In the genomic region with DNA sequence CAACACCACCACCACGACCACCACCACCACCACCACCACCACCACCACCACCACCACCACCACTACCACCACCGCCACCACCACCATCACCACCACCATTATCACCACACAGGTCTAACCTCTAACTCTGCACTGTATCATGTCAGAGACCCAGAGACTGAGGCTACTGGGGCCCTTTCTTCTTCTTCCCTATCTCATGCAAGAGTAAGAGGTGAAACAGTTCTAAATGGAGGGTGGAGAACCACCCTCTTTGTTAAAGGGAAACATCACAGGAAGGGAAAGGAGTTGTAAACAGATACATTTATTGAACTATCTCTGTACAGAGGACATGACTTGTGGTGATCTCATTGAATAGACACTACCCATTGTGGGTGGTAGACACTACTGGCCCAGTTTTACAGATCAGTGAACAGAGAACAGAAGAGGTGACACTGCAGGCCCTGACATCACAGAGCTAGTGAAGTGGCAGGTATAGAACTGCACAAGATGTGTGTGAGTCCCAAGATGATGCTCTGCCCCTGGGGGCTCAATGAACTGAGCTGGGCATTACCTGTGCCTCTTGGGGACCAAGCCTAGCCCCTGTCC, we compare ENCODE assay signal across 16 cellular contexts.
DNase-seq lines count a peak whose midpoint lies in the region; ATAC-seq and TF ChIP-seq lines count a peak whose summit lies in the region.
"Had no signal": no experiment of that assay in that cellular context is flagged by ENCODE, and none has a peak within 500 bp of the region (broad histone marks: within the 10 kb centered on the region; RNA-seq: fewer than 3 reads in every experiment).

No MANE protein-coding gene starts in this region.

- WGBS in trophoblast cell (ENCODE audit: extremely low coverage, insufficient coverage, insufficient read length): no CpG with 5 or more reads among the region's 2 CpGs

- H3K9ac ChIP-seq in trophoblast cell (ENCODE audit: low read length): no peak overlapping the region

- no peaks in the 10 kb centered on the region for H3K27me3 ChIP-seq in tibial artery
- no peaks in the 10 kb centered on the region for H3K27me3 ChIP-seq in trophoblast cell (ENCODE audit: insufficient read depth, low read length)
- H3K27me3 ChIP-seq: ovary had no signal

- no peaks in the 10 kb centered on the region for H3K79me1 ChIP-seq in trophoblast cell (ENCODE audit: low read length)

- peak overlapping the region; percentile 67 for H3K27ac Mint-ChIP-seq in activated CD8-positive, alpha-beta memory T cell treated with anti-CD3 and anti-CD28 coated beads, Interleukin-2, amount 10 ng/mL, durations not matched to agents 7 days and 5 days
- H3K27ac Mint-ChIP-seq in activated T-helper 1 cell treated with anti-CD3 and anti-CD28 coated beads, Interleukin-12 subunit alpha, Interleukin-12 subunit beta, Interleukin-2, Interleukin-4 antibody, amounts not matched to agents 30 ng/mL and 10 ng/mL and 1 ng/mL, durations not matched to agents 14 hours and 24 hours and 36 hours: peak overlapping the region; percentile 20
- H3K27ac Mint-ChIP-seq in stimulated activated naive CD8-positive, alpha-beta T cell treated with anti-CD3 and anti-CD28 coated beads, Interleukin-15, Interleukin-2, amounts not matched to agents 100 ng/mL and 50 ng/mL, for 24 hours: peak overlapping the region; percentile 23
- H3K27ac Mint-ChIP-seq: activated naive CD4-positive, alpha-beta T cell treated with anti-CD3 and anti-CD28 coated beads, Interleukin-2, amount 50 U/mL, for 24 hours had no signal

- no peak overlapping the region for H4K91ac ChIP-seq in trophoblast cell (ENCODE audit: low read depth, low read length)

- DNase-seq in activated CD8-positive, alpha-beta memory T cell treated with anti-CD3 and anti-CD28 coated beads, Interleukin-2, amount 10 ng/mL, durations not matched to agents 7 days and 5 days: no peak
- DNase-seq in activated CD8-positive, alpha-beta memory T cell treated with anti-CD3 and anti-CD28 coated beads for 24 hours: no peak
- DNase-seq in activated T-helper 1 cell treated with anti-CD3 and anti-CD28 coated beads, Interleukin-12 subunit alpha, Interleukin-12 subunit beta, Interleukin-2, Interleukin-4 antibody, amounts not matched to agents 30 ng/mL and 10 ng/mL and 1 ng/mL, durations not matched to agents 14 hours and 24 hours and 36 hours (ENCODE audit: low spot score): no peak
- DNase-seq in tibial artery (no peak), trophoblast cell (no peak)
- DNase-seq: NCI-H2107; NK-92 treated with Interleukin-12 subunit alpha and Interleukin-12 subunit beta, amount 100 ng/mL, for 24 hours; ovary; SHP77 treated with DMSO at 0.1 percent for 48 hours; small intestine; substantia nigra; T1000 had no signal

- no peak overlapping the region for H3K4me2 ChIP-seq in trophoblast cell (ENCODE audit: low read length)

- H3K36me3 ChIP-seq in tibial artery (no peaks in the 10 kb centered on the region), trophoblast cell (ENCODE audit: control insufficient read depth in 1 of 2, insufficient read depth in 2 of 2, low read length in 2 of 2) (peaks cover 8 to 9% of the 10 kb centered on the region in 2 experiments)
- H3K36me3 ChIP-seq: ovary had no signal

- no peak overlapping the region for H2BK120ac ChIP-seq in trophoblast cell (ENCODE audit: insufficient read depth, low read length, poor library complexity)

- no peak overlapping the region for H2BK12ac ChIP-seq in trophoblast cell (ENCODE audit: low read length)

- no peak overlapping the region for H2AK5ac ChIP-seq in trophoblast cell (ENCODE audit: low read length)

- no peak overlapping the region for H2AFZ ChIP-seq in trophoblast cell (ENCODE audit: insufficient read depth, low read length, poor library complexity)

- H3K27ac ChIP-seq in tibial artery (no peak overlapping the region), trophoblast cell (ENCODE audit: low read depth, low read length) (no peak overlapping the region)
- H3K27ac ChIP-seq: ovary had no signal

- no peak for TF ChIP-seq CTCF in tibial artery (IDR thresholded peaks at IDR 0.05)

- no peak overlapping the region for H3K14ac ChIP-seq in trophoblast cell (ENCODE audit: low read length)

- H3K23ac ChIP-seq in trophoblast cell (ENCODE audit: low read length): no peak overlapping the region

- H3K4me3 ChIP-seq in tibial artery (no peak overlapping the region), trophoblast cell (ENCODE audit: low read depth, low read length) (no peak overlapping the region)
- H3K4me3 ChIP-seq: ovary had no signal

- H3K27me3 Mint-ChIP-seq in activated CD8-positive, alpha-beta memory T cell treated with anti-CD3 and anti-CD28 coated beads, Interleukin-2, amount 10 ng/mL, durations not matched to agents 7 days and 5 days: no peaks in the 10 kb centered on the region
- no peaks in the 10 kb centered on the region for H3K27me3 Mint-ChIP-seq in activated T-helper 1 cell treated with anti-CD3 and anti-CD28 coated beads, Interleukin-12 subunit alpha, Interleukin-12 subunit beta, Interleukin-2, Interleukin-4 antibody, amounts not matched to agents 30 ng/mL and 10 ng/mL and 1 ng/mL, durations not matched to agents 14 hours and 24 hours and 36 hours (ENCODE audit: insufficient read depth)
- H3K27me3 Mint-ChIP-seq in stimulated activated naive CD8-positive, alpha-beta T cell treated with anti-CD3 and anti-CD28 coated beads, Interleukin-15, Interleukin-2, amounts not matched to agents 100 ng/mL and 50 ng/mL, for 24 hours: no peaks in the 10 kb centered on the region
- H3K27me3 Mint-ChIP-seq: activated naive CD4-positive, alpha-beta T cell treated with anti-CD3 and anti-CD28 coated beads, Interleukin-2, amount 50 U/mL, for 24 hours had no signal

- H4K12ac ChIP-seq in trophoblast cell (ENCODE audit: low read depth, low read length): no peak overlapping the region

- CTCF ChIA-PET in activated CD8-positive, alpha-beta memory T cell treated with anti-CD3 and anti-CD28 coated beads, Interleukin-2, amount 10 ng/mL, durations not matched to agents 7 days and 5 days (lab: Charles Lee): no interaction called here

- peaks cover 16% of the 10 kb centered on the region for H3K4me1 Mint-ChIP-seq in activated CD8-positive, alpha-beta memory T cell treated with anti-CD3 and anti-CD28 coated beads, Interleukin-2, amount 10 ng/mL, durations not matched to agents 7 days and 5 days
- peaks cover 26% of the 10 kb centered on the region for H3K4me1 Mint-ChIP-seq in activated T-helper 1 cell treated with anti-CD3 and anti-CD28 coated beads, Interleukin-12 subunit alpha, Interleukin-12 subunit beta, Interleukin-2, Interleukin-4 antibody, amounts not matched to agents 30 ng/mL and 10 ng/mL and 1 ng/mL, durations not matched to agents 14 hours and 24 hours and 36 hours (ENCODE audit: low read depth)
- H3K4me1 Mint-ChIP-seq in stimulated activated naive CD8-positive, alpha-beta T cell treated with anti-CD3 and anti-CD28 coated beads, Interleukin-15, Interleukin-2, amounts not matched to agents 100 ng/mL and 50 ng/mL, for 24 hours (ENCODE audit: low read depth): peaks cover 54% of the 10 kb centered on the region

- no peaks in the 10 kb centered on the region for H3K9me3 ChIP-seq in tibial artery
- no peaks in the 10 kb centered on the region for H3K9me3 ChIP-seq in trophoblast cell (ENCODE audit: insufficient read depth, low read depth, low read length)
- H3K9me3 ChIP-seq: ovary had no signal

- intact Hi-C loops in activated T-helper 1 cell treated with anti-CD3 and anti-CD28 coated beads, Interleukin-12 subunit alpha, Interleukin-12 subunit beta, Interleukin-2, Interleukin-4 antibody, amounts not matched to agents 30 ng/mL and 10 ng/mL and 1 ng/mL, durations not matched to agents 14 hours and 24 hours and 36 hours (cut with micrococcal nuclease): loop anchor here (2.0 kb wide), 2 partner anchors 21 to 49 kb away; no protein-coding TSS in a partner anchor
- intact Hi-C loops in tibial artery (cut with DNase I; ENCODE audit: low total_unique reads): no loop called here

- H3K4ac ChIP-seq in trophoblast cell (ENCODE audit: low read depth, low read length): no peak overlapping the region

- H3K4me3 Mint-ChIP-seq in activated CD8-positive, alpha-beta memory T cell treated with anti-CD3 and anti-CD28 coated beads, Interleukin-2, amount 10 ng/mL, durations not matched to agents 7 days and 5 days: no peak overlapping the region
- no peak overlapping the region for H3K4me3 Mint-ChIP-seq in activated T-helper 1 cell treated with anti-CD3 and anti-CD28 coated beads, Interleukin-12 subunit alpha, Interleukin-12 subunit beta, Interleukin-2, Interleukin-4 antibody, amounts not matched to agents 30 ng/mL and 10 ng/mL and 1 ng/mL, durations not matched to agents 14 hours and 24 hours and 36 hours
- H3K4me3 Mint-ChIP-seq in stimulated activated naive CD8-positive, alpha-beta T cell treated with anti-CD3 and anti-CD28 coated beads, Interleukin-15, Interleukin-2, amounts not matched to agents 100 ng/mL and 50 ng/mL, for 24 hours: no peak overlapping the region
- H3K4me3 Mint-ChIP-seq: activated naive CD4-positive, alpha-beta T cell treated with anti-CD3 and anti-CD28 coated beads, Interleukin-2, amount 50 U/mL, for 24 hours had no signal

- H3K18ac ChIP-seq in trophoblast cell (ENCODE audit: low read length): no peak overlapping the region

- H3K79me2 ChIP-seq in trophoblast cell (ENCODE audit: control insufficient read depth, insufficient read depth, low read length, poor library complexity): no peaks in the 10 kb centered on the region

- H3K4me1 ChIP-seq in tibial artery: peaks cover 0 to 47% (median 13%) of the 10 kb centered on the region in 4 donors
- peaks cover 0 to 2% of the 10 kb centered on the region in 2 experiments for H3K4me1 ChIP-seq in trophoblast cell (ENCODE audit: control insufficient read depth in 1 of 2, insufficient read depth in 2 of 2, low read length in 2 of 2)

- no peak overlapping the region for H4K8ac ChIP-seq in trophoblast cell (ENCODE audit: low read depth, low read length)

- peaks cover 35% of the 10 kb centered on the region for H3K36me3 Mint-ChIP-seq in activated CD8-positive, alpha-beta memory T cell treated with anti-CD3 and anti-CD28 coated beads, Interleukin-2, amount 10 ng/mL, durations not matched to agents 7 days and 5 days
- peaks cover 21% of the 10 kb centered on the region for H3K36me3 Mint-ChIP-seq in activated T-helper 1 cell treated with anti-CD3 and anti-CD28 coated beads, Interleukin-12 subunit alpha, Interleukin-12 subunit beta, Interleukin-2, Interleukin-4 antibody, amounts not matched to agents 30 ng/mL and 10 ng/mL and 1 ng/mL, durations not matched to agents 14 hours and 24 hours and 36 hours (ENCODE audit: low read depth)
- peaks cover 56% of the 10 kb centered on the region for H3K36me3 Mint-ChIP-seq in stimulated activated naive CD8-positive, alpha-beta T cell treated with anti-CD3 and anti-CD28 coated beads, Interleukin-15, Interleukin-2, amounts not matched to agents 100 ng/mL and 50 ng/mL, for 24 hours (ENCODE audit: low read depth)

- H2BK5ac ChIP-seq in trophoblast cell (ENCODE audit: low read depth, low read length, poor library complexity): no peak overlapping the region

- ATAC-seq in activated CD8-positive, alpha-beta memory T cell treated with anti-CD3 and anti-CD28 coated beads, Interleukin-2, amount 10 ng/mL, durations not matched to agents 7 days and 5 days: no peak
- ATAC-seq in HG02759 (IDR thresholded peaks at IDR 0.05; ENCODE audit: unreplicated experiment): peak; percentile 53
- ATAC-seq in HG03457 (IDR thresholded peaks at IDR 0.05; ENCODE audit: unreplicated experiment): no peak

- peaks cover 6% of the 10 kb centered on the region for H3K9me3 Mint-ChIP-seq in activated CD8-positive, alpha-beta memory T cell treated with anti-CD3 and anti-CD28 coated beads, Interleukin-2, amount 10 ng/mL, durations not matched to agents 7 days and 5 days (ENCODE audit: low read depth)
- no peaks in the 10 kb centered on the region for H3K9me3 Mint-ChIP-seq in activated T-helper 1 cell treated with anti-CD3 and anti-CD28 coated beads, Interleukin-12 subunit alpha, Interleukin-12 subunit beta, Interleukin-2, Interleukin-4 antibody, amounts not matched to agents 30 ng/mL and 10 ng/mL and 1 ng/mL, durations not matched to agents 14 hours and 24 hours and 36 hours
- peaks cover 4% of the 10 kb centered on the region for H3K9me3 Mint-ChIP-seq in stimulated activated naive CD8-positive, alpha-beta T cell treated with anti-CD3 and anti-CD28 coated beads, Interleukin-15, Interleukin-2, amounts not matched to agents 100 ng/mL and 50 ng/mL, for 24 hours
- H3K9me3 Mint-ChIP-seq: activated naive CD4-positive, alpha-beta T cell treated with anti-CD3 and anti-CD28 coated beads, Interleukin-2, amount 50 U/mL, for 24 hours had no signal
